Comparison of ENCODE assay signal across 25 cellular contexts in the genomic region with DNA sequence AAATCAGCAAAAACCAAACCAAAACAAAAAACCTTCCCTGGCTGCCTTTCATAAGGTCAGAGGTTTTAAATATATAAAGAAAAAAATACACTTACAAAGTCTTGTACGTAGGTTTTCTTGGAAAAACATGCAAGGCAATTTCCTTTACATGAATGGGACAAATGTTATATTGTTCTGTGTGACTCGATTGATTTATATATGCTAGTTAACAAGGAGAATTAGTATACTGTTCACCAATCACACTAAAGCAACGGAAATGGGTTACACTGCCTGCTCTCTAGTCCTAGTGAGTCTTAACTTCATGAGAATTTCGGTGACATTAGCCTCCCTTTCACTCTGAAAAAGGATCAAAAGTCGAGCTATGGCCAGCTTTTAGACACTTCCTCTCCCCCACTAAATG. TPM values are rescaled to one million over a fixed set of nuclear protein-coding genes. Genes with fewer than 3 reads are reported as not detected.
DNase-seq lines count a peak whose midpoint lies in the region; ATAC-seq, FAIRE-seq and TF ChIP-seq lines count a peak whose summit lies in the region.
"Had no signal": no experiment of that assay in that cellular context is flagged by ENCODE, and none has a peak within 500 bp of the region (broad histone marks: within the 10 kb centered on the region; RNA-seq: fewer than 3 reads in every experiment).

No MANE protein-coding gene starts in this region.

- H2BK12ac ChIP-seq in mesenchymal stem cell (ENCODE audit: low read length in 2 of 2): no peak overlapping the region

- H3K4me2 ChIP-seq in endothelial cell of umbilical vein (ENCODE audit: insufficient read depth, low read length): no peak overlapping the region
- no peak overlapping the region for H3K4me2 ChIP-seq in mesenchymal stem cell (ENCODE audit: low read length, poor library complexity, severe bottlenecking)
- H3K4me2 ChIP-seq: BLaER1 had no signal

- no peak for TF ChIP-seq CTCF in endothelial cell of umbilical vein (IDR thresholded peaks at IDR 0.05; ENCODE audit: extremely low read depth in 1 of 2, insufficient read depth in 1 of 2, low read depth in 1 of 2, low read length in 2 of 2)

- no peak overlapping the region for H4K8ac ChIP-seq in mesenchymal stem cell (ENCODE audit: low read length)

- no peak overlapping the region for H3K14ac ChIP-seq in mesenchymal stem cell (ENCODE audit: low read length in 2 of 2)

- H3K79me1 ChIP-seq in mesenchymal stem cell (replicated peaks; ENCODE audit: low read length, poor library complexity, severe bottlenecking): no peaks in the 10 kb centered on the region

- DNase-seq in SK-MEL-5 (ENCODE audit: low read depth, low spot score) (peak; percentile 58), endothelial cell of umbilical vein (ENCODE audit: low read depth, low spot score) (peak; percentile 41), NCI-H187 treated with DMSO at 0.1 percent for 48 hours (lab: John Stamatoyannopoulos, UW) (no peak), mesenchymal stem cell (no peak)
- DNase-seq: 8988T; ACHN; BE2C; C1 segment of cervical spinal cord; Caco-2; Calu3; CD4-positive, alpha-beta memory T cell; CD4-positive, CD25-positive, alpha-beta regulatory T cell; CD8-positive, alpha-beta memory T cell; DMS79 treated with DMSO at 0.1 percent for 48 hours; GF-D8 had no signal

- H3K4me3 ChIP-seq in endothelial cell of umbilical vein (replicated peaks in 1 of 3; ENCODE audit: insufficient read depth in 1 of 3, low read depth in 1 of 3, low read length in 3 of 3) (no peak overlapping the region), mesenchymal stem cell (ENCODE audit: insufficient read depth in 1 of 2, low read depth in 1 of 2, low read length in 2 of 2) (no peak overlapping the region)
- H3K4me3 ChIP-seq: BLaER1 had no signal

- in situ Hi-C loops in SK-MEL-5 (cut with HindIII; ENCODE audit: low pct_unique_long_range_greater_than_20kb, low sequenced_read_pairs): no loop called here

- TF ChIP-seq POLR2A in endothelial cell of umbilical vein (IDR thresholded peaks at IDR 0.05; ENCODE audit: low read depth, low read length): no peak

- BruUV-seq in endothelial cell of umbilical vein (replicated peaks; lab: Mats Ljungman, UMichigan): no TSS peak

- H2BK15ac ChIP-seq in mesenchymal stem cell (ENCODE audit: low read depth, poor library complexity, severe bottlenecking): no peak overlapping the region

- POLR2A ChIA-PET in endothelial cell of umbilical vein (lab: Charles Lee): no interaction called here

- no peaks in the 10 kb centered on the region for H3K36me3 ChIP-seq in endothelial cell of umbilical vein (ENCODE audit: control insufficient read depth in 2 of 2, extremely low read depth in 1 of 2, insufficient read depth in 2 of 2, low read length in 2 of 2)
- H3K36me3 ChIP-seq in mesenchymal stem cell (ENCODE audit: control insufficient read depth in 1 of 2, insufficient read depth in 2 of 2, low read depth in 1 of 2, low read length in 2 of 2): no peaks in the 10 kb centered on the region
- H3K36me3 ChIP-seq: BE2C, BLaER1 had no signal

- H3K9me3 ChIP-seq in endothelial cell of umbilical vein (replicated peaks; ENCODE audit: control insufficient read depth, insufficient read depth, low read length) (no peaks in the 10 kb centered on the region), mesenchymal stem cell (ENCODE audit: control insufficient read depth, low read length) (no peaks in the 10 kb centered on the region)
- H3K9me3 ChIP-seq: BE2C, BLaER1, Caco-2 had no signal

- no peak overlapping the region for H2AFZ ChIP-seq in endothelial cell of umbilical vein (ENCODE audit: low read depth, low read length)
- no peak overlapping the region for H2AFZ ChIP-seq in mesenchymal stem cell (ENCODE audit: low read depth, low read length)

- no peak overlapping the region for H3K4ac ChIP-seq in mesenchymal stem cell (ENCODE audit: low read depth in 1 of 2, low read length in 2 of 2)

- H3K23ac ChIP-seq in mesenchymal stem cell (ENCODE audit: low read length in 2 of 2): no peak overlapping the region

- H3K27me3 ChIP-seq in endothelial cell of umbilical vein (ENCODE audit: control insufficient read depth in 2 of 2, insufficient read depth in 2 of 2, low read length in 2 of 2): peaks cover 0 to 8% of the 10 kb centered on the region in 2 experiments
- H3K27me3 ChIP-seq in mesenchymal stem cell (ENCODE audit: control insufficient read depth in 1 of 2, insufficient read depth in 1 of 2, low read length in 2 of 2): no peaks in the 10 kb centered on the region
- H3K27me3 ChIP-seq: BE2C, BLaER1 had no signal

- no peaks in the 10 kb centered on the region for H3K79me2 ChIP-seq in endothelial cell of umbilical vein (ENCODE audit: control insufficient read depth, insufficient read depth, low read length)

- no peak overlapping the region for H2BK120ac ChIP-seq in mesenchymal stem cell (ENCODE audit: low read depth, low read length)

- intact Hi-C loops in endothelial cell of umbilical vein (cut with micrococcal nuclease): no loop called here

- H3K18ac ChIP-seq in mesenchymal stem cell (ENCODE audit: low read depth in 1 of 2, low read length in 2 of 2): no peak overlapping the region

- no peak overlapping the region for H2AK5ac ChIP-seq in mesenchymal stem cell (ENCODE audit: low read length, severe bottlenecking)

- no peaks in the 10 kb centered on the region for H4K20me1 ChIP-seq in endothelial cell of umbilical vein (replicated peaks; ENCODE audit: control insufficient read depth, extremely low read depth, insufficient read depth, low read length)
- H4K20me1 ChIP-seq: BLaER1 had no signal

- WGBS in mesenchymal stem cell: 62% methylated on average over 3 of the region's 5 CpGs

- dilution Hi-C loops in endothelial cell of umbilical vein (cut with MboI; ENCODE audit: extremely low pct_ligation_motif_present, low sequenced_read_pairs): no loop called here

- H3K9ac ChIP-seq in endothelial cell of umbilical vein (replicated peaks; ENCODE audit: extremely low read depth, insufficient read depth, low read length): no peak overlapping the region
- H3K9ac ChIP-seq in mesenchymal stem cell (ENCODE audit: low read length): no peak overlapping the region
- H3K9ac ChIP-seq: BLaER1 had no signal

- H3K27ac ChIP-seq in endothelial cell of umbilical vein (ENCODE audit: insufficient read depth, low read depth, low read length) (no peak overlapping the region), mesenchymal stem cell (ENCODE audit: low read length, poor library complexity, severe bottlenecking) (no peak overlapping the region)
- H3K27ac ChIP-seq: BLaER1 had no signal

- H3K4me1 ChIP-seq in endothelial cell of umbilical vein (ENCODE audit: control insufficient read depth, extremely low read depth, insufficient read depth, low read length) (peaks cover 2% of the 10 kb centered on the region), mesenchymal stem cell (ENCODE audit: control insufficient read depth, insufficient read depth, low read depth, low read length) (peaks cover under 1% of the 10 kb centered on the region)
- H3K4me1 ChIP-seq: BE2C had no signal

- CTCF ChIA-PET in endothelial cell of umbilical vein (lab: Charles Lee): interaction anchor here (1.1 to 2.0 kb wide), 7 partner anchors 20 to 334 kb away, joined by 3 to 9 read pairs (median 3); no protein-coding TSS in a partner anchor

- ATAC-seq in HG02885 (IDR thresholded peaks at IDR 0.05; ENCODE audit: poor library complexity, unreplicated experiment): no peak

- no peaks in the 10 kb centered on the region for H3K9me1 ChIP-seq in endothelial cell of umbilical vein (replicated peaks; ENCODE audit: control insufficient read depth, extremely low read depth, insufficient read depth, low read length)

- no peak for FAIRE-seq in endothelial cell of umbilical vein (lab: Jason Lieb, UNC)
- FAIRE-seq: A204.1, D721Med, G401.6, GM12891, GM19239 had no signal

- no peak overlapping the region for H4K91ac ChIP-seq in mesenchymal stem cell (ENCODE audit: low read length)

- H2BK5ac ChIP-seq in mesenchymal stem cell (ENCODE audit: low read depth, low read length, poor library complexity, severe bottlenecking): no peak overlapping the region

RNA-seq across cellular contexts. Expression of gene GDF9, which starts 5.5 kb away (rescaled TPM):
- 0.11 and 0.13 TPM in 2 replicates for total RNA-seq in SK-MEL-5 (2014; rRNA removed; shearing (Covaris generic))
- polyA plus RNA-seq in SK-MEL-5 (2015; cell fraction: cytosol; rRNA removed): 0.17 and 0.94 TPM in 2 replicates
- 2.8 and 3.2 TPM in 2 replicates for polyA plus RNA-seq in SK-MEL-5 (2015; cell fraction: nucleus; rRNA removed)
- 0.32 TPM in 1 of 2 replicates, not detected in the other for total RNA-seq in endothelial cell of umbilical vein
- polyA plus RNA-seq in endothelial cell of umbilical vein: 0.07 and 0.24 TPM in 2 replicates
- polyA plus RNA-seq in endothelial cell of umbilical vein (2011; cell fraction: cytosol; rRNA removed): 0.04 and 0.08 TPM in 2 replicates
- polyA plus RNA-seq in endothelial cell of umbilical vein (2011; cell fraction: nucleus; rRNA removed): 0.14 and 0.45 TPM in 2 replicates
- 0.09 TPM in 1 of 2 replicates, not detected in the other for polyA plus RNA-seq in endothelial cell of umbilical vein (2012)
- polyA minus RNA-seq in endothelial cell of umbilical vein: 0.15 and 0.19 TPM in 2 replicates
- not detected for polyA minus RNA-seq in endothelial cell of umbilical vein (2011; cell fraction: cytosol; rRNA and poly(A)+ RNA removed)
- polyA minus RNA-seq in endothelial cell of umbilical vein (2011; cell fraction: nucleus; rRNA and poly(A)+ RNA removed): 1.4 and 1.8 TPM in 2 replicates
- 0.01 TPM for polyA plus RNA-seq in mesenchymal stem cell (2013, experiment 1 of 2)
- 0.08 TPM for polyA plus RNA-seq in mesenchymal stem cell (2013, experiment 2 of 2)
- polyA plus RNA-seq: CD14-positive monocyte; CD8-positive, alpha-beta memory T cell had no signal

RNA-seq across cellular contexts. Expression of gene UQCRQ, which starts 5.7 kb away (rescaled TPM):
- total RNA-seq in SK-MEL-5 (2014; rRNA removed; shearing (Covaris generic)): 261 and 267 TPM in 2 replicates
- polyA plus RNA-seq in SK-MEL-5 (2015; cell fraction: cytosol; rRNA removed): 192 and 355 TPM in 2 replicates
- 245 and 338 TPM in 2 replicates for polyA plus RNA-seq in SK-MEL-5 (2015; cell fraction: nucleus; rRNA removed)
- 390 and 458 TPM in 2 replicates for total RNA-seq in endothelial cell of umbilical vein
- polyA plus RNA-seq in endothelial cell of umbilical vein: 246 and 263 TPM in 2 replicates
- polyA plus RNA-seq in endothelial cell of umbilical vein (2011; cell fraction: cytosol; rRNA removed): 280 and 312 TPM in 2 replicates
- 72.0 and 114 TPM in 2 replicates for polyA plus RNA-seq in endothelial cell of umbilical vein (2011; cell fraction: nucleus; rRNA removed)
- polyA plus RNA-seq in endothelial cell of umbilical vein (2012): 329 and 394 TPM in 2 replicates
- polyA minus RNA-seq in endothelial cell of umbilical vein: 30.1 and 50.5 TPM in 2 replicates
- 61.8 TPM for polyA minus RNA-seq in endothelial cell of umbilical vein (2011; cell fraction: cytosol; rRNA and poly(A)+ RNA removed)
- 16.8 and 20.5 TPM in 2 replicates for polyA minus RNA-seq in endothelial cell of umbilical vein (2011; cell fraction: nucleus; rRNA and poly(A)+ RNA removed)
- polyA plus RNA-seq in mesenchymal stem cell (2013, experiment 1 of 2): 773 TPM
- polyA plus RNA-seq in mesenchymal stem cell (2013, experiment 2 of 2): 885 TPM

RNA-seq across cellular contexts. Expression of gene LEAP2, which starts 12.7 kb away (rescaled TPM):
- total RNA-seq in SK-MEL-5 (2014; rRNA removed; shearing (Covaris generic)): 1.1 and 1.9 TPM in 2 replicates
- polyA plus RNA-seq in SK-MEL-5 (2015; cell fraction: cytosol; rRNA removed): 0.27 and 1.00 TPM in 2 replicates
- polyA plus RNA-seq in SK-MEL-5 (2015; cell fraction: nucleus; rRNA removed): 21.4 and 27.4 TPM in 2 replicates
- total RNA-seq in endothelial cell of umbilical vein: 0.40 and 0.99 TPM in 2 replicates
- 0.37 and 0.48 TPM in 2 replicates for polyA plus RNA-seq in endothelial cell of umbilical vein
- 0.12 and 0.16 TPM in 2 replicates for polyA plus RNA-seq in endothelial cell of umbilical vein (2011; cell fraction: cytosol; rRNA removed)
- 3.0 and 3.6 TPM in 2 replicates for polyA plus RNA-seq in endothelial cell of umbilical vein (2011; cell fraction: nucleus; rRNA removed)
- 0.11 TPM in 1 of 2 replicates, not detected in the other for polyA plus RNA-seq in endothelial cell of umbilical vein (2012)
- polyA minus RNA-seq in endothelial cell of umbilical vein: not detected in 2 replicates
- not detected for polyA minus RNA-seq in endothelial cell of umbilical vein (2011; cell fraction: cytosol; rRNA and poly(A)+ RNA removed)
- polyA minus RNA-seq in endothelial cell of umbilical vein (2011; cell fraction: nucleus; rRNA and poly(A)+ RNA removed): 0.43 and 1.2 TPM in 2 replicates
- polyA plus RNA-seq in mesenchymal stem cell (2013, experiment 1 of 2): 0.22 TPM
- polyA plus RNA-seq in mesenchymal stem cell (2013, experiment 2 of 2): 0.15 TPM

RNA-seq across cellular contexts. Expression of gene SHROOM1, which starts 30.3 kb away (rescaled TPM):
- 0.53 and 1.1 TPM in 2 replicates for total RNA-seq in SK-MEL-5 (2014; rRNA removed; shearing (Covaris generic))
- polyA plus RNA-seq in SK-MEL-5 (2015; cell fraction: cytosol; rRNA removed): 1.6 and 5.8 TPM in 2 replicates
- 1.5 and 3.3 TPM in 2 replicates for polyA plus RNA-seq in SK-MEL-5 (2015; cell fraction: nucleus; rRNA removed)
- total RNA-seq in endothelial cell of umbilical vein: 20.9 and 21.0 TPM in 2 replicates
- polyA plus RNA-seq in endothelial cell of umbilical vein: 12.8 and 13.0 TPM in 2 replicates
- 8.3 and 9.0 TPM in 2 replicates for polyA plus RNA-seq in endothelial cell of umbilical vein (2011; cell fraction: cytosol; rRNA removed)
- 25.4 and 29.9 TPM in 2 replicates for polyA plus RNA-seq in endothelial cell of umbilical vein (2011; cell fraction: nucleus; rRNA removed)
- 6.9 and 11.5 TPM in 2 replicates for polyA plus RNA-seq in endothelial cell of umbilical vein (2012)
- polyA minus RNA-seq in endothelial cell of umbilical vein: 5.3 and 6.6 TPM in 2 replicates
- 5.3 TPM for polyA minus RNA-seq in endothelial cell of umbilical vein (2011; cell fraction: cytosol; rRNA and poly(A)+ RNA removed)
- 7.0 and 11.0 TPM in 2 replicates for polyA minus RNA-seq in endothelial cell of umbilical vein (2011; cell fraction: nucleus; rRNA and poly(A)+ RNA removed)
- polyA plus RNA-seq in mesenchymal stem cell (2013, experiment 1 of 2): 8.7 TPM
- 10.3 TPM for polyA plus RNA-seq in mesenchymal stem cell (2013, experiment 2 of 2)
- polyA plus RNA-seq: CD4-positive, alpha-beta memory T cell; CD4-positive, CD25-positive, alpha-beta regulatory T cell; CD8-positive, alpha-beta memory T cell had no signal

RNA-seq across cellular contexts. Expression of gene SOWAHA, which starts 47.6 kb away (rescaled TPM):
- not detected in 2 replicates for total RNA-seq in SK-MEL-5 (2014; rRNA removed; shearing (Covaris generic))
- not detected in 2 replicates for polyA plus RNA-seq in SK-MEL-5 (2015; cell fraction: cytosol; rRNA removed)
- not detected in 2 replicates for polyA plus RNA-seq in SK-MEL-5 (2015; cell fraction: nucleus; rRNA removed)
- not detected in 2 replicates for total RNA-seq in endothelial cell of umbilical vein
- not detected in 2 replicates for polyA plus RNA-seq in endothelial cell of umbilical vein
- 0.01 TPM in 1 of 2 replicates, not detected in the other for polyA plus RNA-seq in endothelial cell of umbilical vein (2011; cell fraction: cytosol; rRNA removed)
- not detected in 2 replicates for polyA plus RNA-seq in endothelial cell of umbilical vein (2011; cell fraction: nucleus; rRNA removed)
- polyA plus RNA-seq in endothelial cell of umbilical vein (2012): not detected in 2 replicates
- not detected in 2 replicates for polyA minus RNA-seq in endothelial cell of umbilical vein
- polyA minus RNA-seq in endothelial cell of umbilical vein (2011; cell fraction: cytosol; rRNA and poly(A)+ RNA removed): not detected
- polyA minus RNA-seq in endothelial cell of umbilical vein (2011; cell fraction: nucleus; rRNA and poly(A)+ RNA removed): not detected in 2 replicates
- polyA plus RNA-seq in mesenchymal stem cell (2013, experiment 1 of 2): 0.01 TPM
- polyA plus RNA-seq in mesenchymal stem cell (2013, experiment 2 of 2): 0.04 TPM
- total RNA-seq: A673; CD4-positive, alpha-beta memory T cell; CD4-positive, CD25-positive, alpha-beta regulatory T cell had no signal
- polyA plus RNA-seq: AG04450; CD14-positive monocyte; CD4-positive, CD25-positive, alpha-beta regulatory T cell; CD8-positive, alpha-beta memory T cell had no signal

Comparison
In these comparisons a context has a peak if more than half of its experiments do, and no peak if none do; other contexts are left out.
1. DNase-seq: peak in SK-MEL-5 (single experiment) and endothelial cell of umbilical vein (single experiment); none in NCI-H187 treated with DMSO at 0.1 percent for 48 hours (single experiment) and mesenchymal stem cell (single experiment).